Comparison of ENCODE assay signal across 2 cellular contexts in the genomic region with DNA sequence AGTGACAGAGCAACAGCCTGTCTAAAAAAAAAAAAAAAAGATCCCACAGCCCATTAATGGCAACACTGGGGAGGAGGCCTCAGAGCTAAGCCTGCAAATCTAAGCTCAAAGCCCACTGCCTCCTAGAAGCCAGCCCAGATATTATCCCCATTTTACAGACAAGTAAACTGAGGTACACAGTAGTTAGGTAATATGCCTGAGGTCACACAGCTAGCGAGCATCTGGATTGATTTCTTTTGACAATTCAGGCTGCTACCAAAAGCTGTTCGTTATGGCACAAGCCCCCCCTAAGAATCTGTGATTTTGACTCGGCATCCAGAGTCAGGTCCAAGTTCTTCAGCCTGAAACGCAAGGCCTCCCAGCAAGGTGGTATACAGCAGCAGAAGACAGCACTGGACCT.
TF ChIP-seq lines count a peak whose summit lies in the region.

No MANE protein-coding gene starts in this region.

TF ChIP-seq in IMR-90, 13 proteins besides CTCF, POLR2A, EP300 and RAD21:
- TF ChIP-seq RCOR1 (IDR thresholded peaks at IDR 0.05; ENCODE audit: insufficient replicate concordance, low read length), result peak; percentile 19
- no peak for TF ChIP-seq SMC3 (IDR thresholded peaks at IDR 0.05; ENCODE audit: low read depth, low read length)

TF ChIP-seq in GM12878, 131 proteins besides CTCF, POLR2A, EP300 and RAD21:
- no peak for TF ChIP-seq PAX8 (IDR thresholded peaks at IDR 0.05)
- TF ChIP-seq, protein P1, sequence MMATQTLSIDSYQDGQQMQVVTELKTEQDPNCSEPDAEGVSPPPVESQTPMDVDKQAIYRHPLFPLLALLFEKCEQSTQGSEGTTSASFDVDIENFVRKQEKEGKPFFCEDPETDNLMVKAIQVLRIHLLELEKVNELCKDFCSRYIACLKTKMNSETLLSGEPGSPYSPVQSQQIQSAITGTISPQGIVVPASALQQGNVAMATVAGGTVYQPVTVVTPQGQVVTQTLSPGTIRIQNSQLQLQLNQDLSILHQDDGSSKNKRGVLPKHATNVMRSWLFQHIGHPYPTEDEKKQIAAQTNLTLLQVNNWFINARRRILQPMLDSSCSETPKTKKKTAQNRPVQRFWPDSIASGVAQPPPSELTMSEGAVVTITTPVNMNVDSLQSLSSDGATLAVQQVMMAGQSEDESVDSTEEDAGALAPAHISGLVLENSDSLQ (IDR thresholded peaks at IDR 0.05), result peak; percentile 35
